ENCODE assay signal across 8 cellular contexts in genomic region chr6:166627039-166627874, GRCh38. TPM values are rescaled to one million over a fixed set of nuclear protein-coding genes. Genes with fewer than 3 reads are reported as not detected.
A peak's percentile ranks its signal among the peaks of the same experiment; 100 is the strongest.
DNase-seq lines count a peak whose midpoint lies in the region; ATAC-seq, FAIRE-seq and TF ChIP-seq lines count a peak whose summit lies in the region.

RPS6KA2 (minus strand) TSS chr6:166627251; CDS start chr6:166627019, 232 bp downstream.

- no peaks in the 10 kb centered on the region for H3K27me3 ChIP-seq in HAP-1 (ENCODE audit: low read depth)
- H3K27me3 ChIP-seq in MG63: no peaks in the 10 kb centered on the region
- H3K27me3 ChIP-seq in neural cell (ENCODE audit: insufficient read depth, low read depth, low read length): no peaks in the 10 kb centered on the region

- H2AFZ ChIP-seq in neural cell (ENCODE audit: low read depth, low read length): peak within 1 kb of the TSS; percentile 31

- peak; percentile 96 to 100 for DNase-seq in HAP-1 (ENCODE audit: low spot score in 2 of 2)
- DNase-seq in MG63: peak; percentile 99
- DNase-seq in SIG-M5 (lab: John Stamatoyannopoulos, UW): peak; percentile 84
- DNase-seq in activated gamma-delta T cell treated with anti-CD3 and anti-CD28 coated beads, Interleukin-2, amount 50 U/mL, for 16 hours (ENCODE audit: low read depth): peak; percentile 100
- peak; percentile 100 for DNase-seq in fibroblast of villous mesenchyme (ENCODE audit: low read depth)
- peak; percentile 100 for DNase-seq in stimulated activated naive CD8-positive, alpha-beta T cell treated with anti-CD3 and anti-CD28 coated beads, Interleukin-15, amount 100 ng/mL, for 72 hours

- in situ Hi-C loops in HAP-1 (cut with MboI; ENCODE audit: low sequenced_read_pairs): no loop called here

- peak within 1 kb of the TSS; percentile 50 for H3K4me3 ChIP-seq in HAP-1
- H3K4me3 ChIP-seq in MG63: peak within 1 kb of the TSS; percentile 73
- peak within 1 kb of the TSS; percentile 89 for H3K4me3 ChIP-seq in fibroblast of villous mesenchyme (ENCODE audit: low read depth, low read length)
- peak within 1 kb of the TSS; percentile 94 for H3K4me3 ChIP-seq in neural cell (ENCODE audit: low read length)

- peak within 1 kb of the TSS; percentile 66 for H3K4me2 ChIP-seq in neural cell (ENCODE audit: low read length)

- H3F3A ChIP-seq in neural cell (ENCODE audit: insufficient read depth, low read length, poor library complexity, severe bottlenecking): no peaks in the 10 kb centered on the region

- peaks cover 64% of the 10 kb centered on the region for H3K27me3 Mint-ChIP-seq in stimulated activated naive CD8-positive, alpha-beta T cell treated with anti-CD3 and anti-CD28 coated beads, Interleukin-15, amount 100 ng/mL, for 72 hours

- H3K27ac Mint-ChIP-seq in stimulated activated naive CD8-positive, alpha-beta T cell treated with anti-CD3 and anti-CD28 coated beads, Interleukin-15, amount 100 ng/mL, for 72 hours: peak within 1 kb of the TSS; percentile 89 to 93

- H3K9me2 ChIP-seq in neural cell (ENCODE audit: insufficient read depth, low read length): no peaks in the 10 kb centered on the region

- peaks cover 26% of the 10 kb centered on the region for H3K4me1 Mint-ChIP-seq in stimulated activated naive CD8-positive, alpha-beta T cell treated with anti-CD3 and anti-CD28 coated beads, Interleukin-15, amount 100 ng/mL, for 72 hours

- H3K36me3 ChIP-seq in HAP-1 (replicated peaks): no peaks in the 10 kb centered on the region
- H3K36me3 ChIP-seq in MG63: no peaks in the 10 kb centered on the region
- H3K36me3 ChIP-seq in neural cell (ENCODE audit: insufficient read depth, low read length): no peaks in the 10 kb centered on the region

- peak; percentile 97 for FAIRE-seq in G401.6 (lab: Jason Lieb, UNC)

- TF ChIP-seq EP300 in neural cell (conservative IDR thresholded peaks at IDR 0.05; ENCODE audit: poor library complexity, severe bottlenecking): peak; percentile 39

- H3K9me3 ChIP-seq in HAP-1: no peaks in the 10 kb centered on the region
- no peaks in the 10 kb centered on the region for H3K9me3 ChIP-seq in MG63
- no peaks in the 10 kb centered on the region for H3K9me3 ChIP-seq in neural cell (ENCODE audit: low read length)

- H3K27ac ChIP-seq in neural cell (ENCODE audit: low read length): peak within 1 kb of the TSS; percentile 89

- peaks cover 5% of the 10 kb centered on the region for H3K4me1 ChIP-seq in HAP-1

- H3K9ac ChIP-seq in neural cell (ENCODE audit: low read length): peak within 1 kb of the TSS; percentile 88

- peaks cover 34% of the 10 kb centered on the region for H3K79me2 ChIP-seq in neural cell (replicated peaks; ENCODE audit: insufficient read depth, low read length)

- no peaks in the 10 kb centered on the region for H3K9me3 Mint-ChIP-seq in stimulated activated naive CD8-positive, alpha-beta T cell treated with anti-CD3 and anti-CD28 coated beads, Interleukin-15, amount 100 ng/mL, for 72 hours

- ATAC-seq in stimulated activated naive CD8-positive, alpha-beta T cell treated with anti-CD3 and anti-CD28 coated beads, Interleukin-15, amount 100 ng/mL, for 72 hours: peak; percentile 93

- peak within 1 kb of the TSS; percentile 83 to 91 for H3K4me3 Mint-ChIP-seq in stimulated activated naive CD8-positive, alpha-beta T cell treated with anti-CD3 and anti-CD28 coated beads, Interleukin-15, amount 100 ng/mL, for 72 hours

- TF ChIP-seq CTCF in fibroblast of villous mesenchyme (IDR thresholded peaks at IDR 0.05; ENCODE audit: insufficient read depth, low read depth, low read length) (no peak), neural cell (IDR thresholded peaks at IDR 0.05; ENCODE audit: poor library complexity, severe bottlenecking) (no peak)

- TF ChIP-seq RAD21 in neural cell (conservative IDR thresholded peaks at IDR 0.05): no peak

- no peaks in the 10 kb centered on the region for H4K20me1 ChIP-seq in neural cell (ENCODE audit: insufficient read depth)

TF ChIP-seq in neural cell, 6 proteins besides CTCF, POLR2A, EP300 and RAD21:
- TF ChIP-seq REST (IDR thresholded peaks at IDR 0.05; ENCODE audit: borderline replicate concordance) (peak; percentile 83), TAF1 (IDR thresholded peaks at IDR 0.05; ENCODE audit: low read depth) (peak; percentile 85), MXI1 (conservative IDR thresholded peaks at IDR 0.05; ENCODE audit: poor library complexity, severe bottlenecking) (no peak), POLR2AphosphoS5 (IDR thresholded peaks at IDR 0.05) (peak; percentile 91), SMC3 (conservative IDR thresholded peaks at IDR 0.05; ENCODE audit: poor library complexity) (no peak), EZH2 (IDR thresholded peaks at IDR 0.05; ENCODE audit: borderline replicate concordance, insufficient read depth, low read length, poor library complexity, severe bottlenecking) (no peak)

RNA-seq across cellular contexts. Expression of gene RPS6KA2, which starts in this region (rescaled TPM):
- 14.1 and 14.3 TPM in 2 replicates for total RNA-seq in MG63 (2014; rRNA removed; shearing (Covaris generic); ENCODE audit: low replicate concordance)
- 15.5 and 20.0 TPM in 2 replicates for total RNA-seq in fibroblast of villous mesenchyme
- 34.3 and 38.9 TPM in 2 replicates for polyA plus RNA-seq in neural cell
- 79.6 and 81.3 TPM in 2 replicates for polyA minus RNA-seq in neural cell

Comparison
In these comparisons a context has a peak if more than half of its experiments do, and no peak if none do; other contexts are left out.
1. Peak in every context shown above with its lines: DNase-seq, ATAC-seq, H3K4me3 ChIP-seq and H3K27ac ChIP-seq.